Comparison of ENCODE assay signal across 13 cellular contexts in genomic region chr1:91397605-91398004, GRCh38. TPM values are rescaled to one million over a fixed set of nuclear protein-coding genes. Genes with fewer than 3 reads are reported as not detected.
"Had no signal": no experiment of that assay in that cellular context is flagged by ENCODE, and none has a peak within 500 bp of the region (broad histone marks: within the 10 kb centered on the region; RNA-seq: fewer than 3 reads in every experiment).

No MANE protein-coding gene starts in this region.

- ATAC-seq: activated CD8-positive, alpha-beta memory T cell treated with anti-CD3 and anti-CD28 coated beads, Interleukin-2, amount 10 ng/mL, durations not matched to agents 7 days and 5 days; gastroesophageal sphincter; left colon; naive thymus-derived CD4-positive, alpha-beta T cell; stimulated activated memory B cell treated with anti-CD40 and anti-IgM and Interleukin-4, amounts not matched to agents 10 μg/mL and 1 μg/mL and 100 μg/mL, for 72 hours had no signal

- H3K4me3 ChIP-seq: ascending aorta, gastroesophageal sphincter, heart right ventricle, tibial artery had no signal

- H3K27ac ChIP-seq: ascending aorta, epithelial cell of prostate, gastroesophageal sphincter, tibial artery, VCaP had no signal

- H3K9me3 ChIP-seq: ascending aorta, gastroesophageal sphincter, heart right ventricle, tibial artery had no signal

- H3K4me1 ChIP-seq: ascending aorta, gastroesophageal sphincter, tibial artery had no signal

- DNase-seq: activated CD4-positive, alpha-beta memory T cell treated with anti-CD3 and anti-CD28 coated beads for 36 hours; activated CD8-positive, alpha-beta memory T cell treated with anti-CD3 and anti-CD28 coated beads, Interleukin-2, amount 10 ng/mL, durations not matched to agents 7 days and 5 days; activated naive CD4-positive, alpha-beta T cell treated with anti-CD3 and anti-CD28 coated beads, Interleukin-2, amount 10 ng/mL, durations not matched to agents 7 days and 5 days; activated T-cell treated with anti-CD3 and anti-CD28 coated beads, Interleukin-2, amount 50 U/mL, for 1 hour; heart right ventricle; left colon; naive thymus-derived CD4-positive, alpha-beta T cell; tibial artery had no signal

- H3K36me3 ChIP-seq: ascending aorta, gastroesophageal sphincter, heart right ventricle, tibial artery had no signal

- H3K27me3 ChIP-seq: ascending aorta, gastroesophageal sphincter, tibial artery had no signal

RNA-seq across cellular contexts. Expression of gene HFM1, which starts 7.0 kb away (rescaled TPM):
- total RNA-seq: activated CD4-positive, alpha-beta memory T cell treated with anti-CD3 and anti-CD28 coated beads for 36 hours; activated CD8-positive, alpha-beta memory T cell treated with anti-CD3 and anti-CD28 coated beads, Interleukin-2, amount 10 ng/mL, durations not matched to agents 7 days and 5 days; naive thymus-derived CD4-positive, alpha-beta T cell had no signal
